Comparison of ENCODE assay signal across 9 cellular contexts in genomic region chr12:49664167-49664566, GRCh38. TPM values are rescaled to one million over a fixed set of nuclear protein-coding genes. Genes with fewer than 3 reads are reported as not detected.
DNase-seq lines count a peak whose midpoint lies in the region; ATAC-seq and TF ChIP-seq lines count a peak whose summit lies in the region.
"Had no signal": no experiment of that assay in that cellular context is flagged by ENCODE, and none has a peak within 500 bp of the region (broad histone marks: within the 10 kb centered on the region; RNA-seq: fewer than 3 reads in every experiment).

No MANE protein-coding gene starts in this region.

- peak overlapping the region; percentile 92 for H3K27ac Mint-ChIP-seq in activated naive CD8-positive, alpha-beta T cell treated with anti-CD3 and anti-CD28 coated beads, Interleukin-2, amount 10 ng/mL, durations not matched to agents 7 days and 5 days

- intact Hi-C loops in Right ventricle myocardium superior (cut with DNase I) (no loop called here), thyroid gland (cut with DNase I) (no loop called here)

- H3K27me3 Mint-ChIP-seq in activated naive CD8-positive, alpha-beta T cell treated with anti-CD3 and anti-CD28 coated beads, Interleukin-2, amount 10 ng/mL, durations not matched to agents 7 days and 5 days = no peaks in the 10 kb centered on the region

- CTCF ChIA-PET in GM10248 (lab: Yijun Ruan, JAX) = interaction anchor here (1.1 to 5.2 kb wide), 12 partner anchors 9 to 179 kb away, joined by 3 to 35 read pairs (median 12); partner anchors contain the start of genes BCDIN3D, PRPF40B and TMBIM6

- WGBS in lung, 2 donors = 91 to 94% methylated on average over 4 of the region's 4 CpGs
- WGBS in thyroid gland, 2 donors = 93 to 100% methylated on average over 4 of the region's 4 CpGs

- H3K4me1 ChIP-seq in cardiac muscle cell (ENCODE audit: low read depth) (peaks cover 20% of the 10 kb centered on the region), lung (ENCODE audit: control insufficient read depth in 2 of 2, insufficient read depth in 2 of 2, low read length in 2 of 2) (peaks cover 22 to 41% of the 10 kb centered on the region in 2 donors), thyroid gland (peaks cover 48 to 79% of the 10 kb centered on the region in 2 donors)

- no peak for TF ChIP-seq CTCF in cardiac muscle cell (IDR thresholded peaks at IDR 0.05; ENCODE audit: low read depth, low read length)
- TF ChIP-seq CTCF in lung (IDR thresholded peaks at IDR 0.05; ENCODE audit: control extremely low read depth, extremely low read depth) = no peak
- TF ChIP-seq CTCF in thyroid gland (IDR thresholded peaks at IDR 0.05) = no peak
- TF ChIP-seq CTCF in GM10248 (IDR thresholded peaks at IDR 0.05; ENCODE audit: control extremely low read depth, extremely low read depth, low read depth, missing control alignments) = no peak

- H3K4me3 Mint-ChIP-seq in activated naive CD8-positive, alpha-beta T cell treated with anti-CD3 and anti-CD28 coated beads, Interleukin-2, amount 10 ng/mL, durations not matched to agents 7 days and 5 days = peak overlapping the region; percentile 23

- ATAC-seq in Right ventricle myocardium superior (ENCODE audit: poor library complexity) (no peak), lung (ENCODE audit: insufficient read depth, low FRiP score) (no peak), HG02973 (IDR thresholded peaks at IDR 0.05; ENCODE audit: unreplicated experiment) (no peak)
- ATAC-seq in activated naive CD8-positive, alpha-beta T cell treated with anti-CD3 and anti-CD28 coated beads, Interleukin-2, amount 10 ng/mL, durations not matched to agents 7 days and 5 days (ENCODE audit: low read depth) = no peak

- H3K27ac ChIP-seq in cardiac muscle cell (peak overlapping the region; percentile 93), lung (ENCODE audit: low read depth in 1 of 2, low read length in 1 of 2) (peak overlapping the region; percentile 71 to 91), thyroid gland (peak overlapping the region; percentile 66 to 82 (median 70))

- no peaks in the 10 kb centered on the region for H3K9me3 ChIP-seq in cardiac muscle cell (ENCODE audit: low read depth)
- H3K9me3 ChIP-seq in lung (ENCODE audit: control insufficient read depth in 2 of 2, insufficient read depth in 1 of 2, low read length in 1 of 2) = no peaks in the 10 kb centered on the region
- no peaks in the 10 kb centered on the region for H3K9me3 ChIP-seq in thyroid gland
- H3K9me3 ChIP-seq in MG63 = 0 out of 2 replicates have a peak, but pooled peaks cover 2% of the 10 kb centered on the region

- H3K4me1 Mint-ChIP-seq in activated naive CD8-positive, alpha-beta T cell treated with anti-CD3 and anti-CD28 coated beads, Interleukin-2, amount 10 ng/mL, durations not matched to agents 7 days and 5 days = peaks cover 53% of the 10 kb centered on the region

- H3K4me3 ChIP-seq in cardiac muscle cell = no peak overlapping the region
- H3K4me3 ChIP-seq in lung = no peak overlapping the region
- H3K4me3 ChIP-seq in thyroid gland (replicated peaks in 1 of 3) = no peak overlapping the region
- no peak overlapping the region for H3K4me3 ChIP-seq in MG63

- H3K9me3 Mint-ChIP-seq in activated naive CD8-positive, alpha-beta T cell treated with anti-CD3 and anti-CD28 coated beads, Interleukin-2, amount 10 ng/mL, durations not matched to agents 7 days and 5 days = peaks cover 3% of the 10 kb centered on the region

- POLR2A ChIA-PET in activated naive CD8-positive, alpha-beta T cell treated with anti-CD3 and anti-CD28 coated beads, Interleukin-2, amount 10 ng/mL, durations not matched to agents 7 days and 5 days (lab: Charles Lee) = interaction anchor here (1.5 to 4.4 kb wide), 7 partner anchors 9 to 43 kb away, joined by 7 to 46 read pairs (median 12); partner anchors contain the start of gene FMNL3
- POLR2A ChIA-PET in GM10248 (lab: Yijun Ruan, JAX) = interaction anchor here (0.6 kb wide), 1 partner anchor 63 kb away, joined by 4 read pairs; no protein-coding TSS in a partner anchor

- H3K36me3 Mint-ChIP-seq in activated naive CD8-positive, alpha-beta T cell treated with anti-CD3 and anti-CD28 coated beads, Interleukin-2, amount 10 ng/mL, durations not matched to agents 7 days and 5 days = peaks cover 39% of the 10 kb centered on the region

- DNase-seq in cardiac muscle cell (ENCODE audit: low read depth in 1 of 2, low spot score in 1 of 2) = no peak
- DNase-seq in Right ventricle myocardium superior = no peak
- no peak for DNase-seq in activated naive CD8-positive, alpha-beta T cell treated with anti-CD3 and anti-CD28 coated beads, Interleukin-2, amount 10 ng/mL, durations not matched to agents 7 days and 5 days
- no peak for DNase-seq in lung (ENCODE audit: low spot score)
- no peak for DNase-seq in thyroid gland
- DNase-seq in MG63 = no peak
- DNase-seq in GM10248 (ENCODE audit: extremely low spot score) = no peak
- DNase-seq: amniotic stem cell had no signal

- no peaks in the 10 kb centered on the region for H3K36me3 ChIP-seq in cardiac muscle cell
- H3K36me3 ChIP-seq in lung (ENCODE audit: control insufficient read depth in 2 of 2, insufficient read depth in 2 of 2, low read length in 2 of 2) = peaks cover 0 to 8% of the 10 kb centered on the region in 2 donors
- peaks cover 0 to 4% of the 10 kb centered on the region in 2 donors for H3K36me3 ChIP-seq in thyroid gland
- no peaks in the 10 kb centered on the region; the same call in 1 of the 2 replicates for H3K36me3 ChIP-seq in MG63

- H3K27me3 ChIP-seq in cardiac muscle cell = no peaks in the 10 kb centered on the region
- H3K27me3 ChIP-seq in lung (ENCODE audit: control insufficient read depth, insufficient read depth) = no peaks in the 10 kb centered on the region
- no peaks in the 10 kb centered on the region for H3K27me3 ChIP-seq in thyroid gland
- no peaks in the 10 kb centered on the region for H3K27me3 ChIP-seq in MG63

- TF ChIP-seq POLR2A in thyroid gland (IDR thresholded peaks at IDR 0.05) = no peak

RNA-seq across cellular contexts. Expression of gene PRPF40B, which starts 40.8 kb away (rescaled TPM):
- total RNA-seq in cardiac muscle cell = 27.4 and 52.9 TPM in 2 replicates
- polyA plus RNA-seq in cardiac muscle cell = 46.4 and 67.0 TPM in 2 replicates
- total RNA-seq in Right ventricle myocardium superior = 19.1 TPM
- 10 to 100 TPM; 16.5 to 18.0 TPM for total RNA-seq in activated naive CD8-positive, alpha-beta T cell treated with anti-CD3 and anti-CD28 coated beads, Interleukin-2, amount 10 ng/mL, durations not matched to agents 7 days and 5 days
- total RNA-seq in lung = 10 to 100 TPM; 15.8 to 20.0 TPM
- 10 to 100 TPM; 10.0 to 18.3 TPM for polyA plus RNA-seq in lung
- 10 to 100 TPM; 29.5 to 39.7 (median 34.4) TPM for total RNA-seq in thyroid gland
- total RNA-seq in MG63 (2014; rRNA removed; shearing (Covaris generic); ENCODE audit: low replicate concordance) = 4.8 and 8.6 TPM in 2 replicates

RNA-seq across cellular contexts. Expression of gene FMNL3, which starts 43.0 kb away (rescaled TPM):
- total RNA-seq in cardiac muscle cell (5.1 and 5.6 TPM in 2 replicates), Right ventricle myocardium superior (9.4 TPM), lung (10 to 100 TPM; 30.9 to 51.2 TPM), thyroid gland (10 to 100 TPM; 30.9 to 41.8 (median 35.1) TPM)
- polyA plus RNA-seq in cardiac muscle cell (2.9 and 4.7 TPM in 2 replicates), lung (10 to 100 TPM; 11.5 to 13.9 TPM)
- 10 to 100 TPM; 43.5 to 43.8 TPM for total RNA-seq in activated naive CD8-positive, alpha-beta T cell treated with anti-CD3 and anti-CD28 coated beads, Interleukin-2, amount 10 ng/mL, durations not matched to agents 7 days and 5 days
- total RNA-seq in MG63 (2014; rRNA removed; shearing (Covaris generic); ENCODE audit: low replicate concordance) = 8.8 and 12.8 TPM in 2 replicates

RNA-seq across cellular contexts. Expression of gene FAM186B, which starts 58.7 kb away (rescaled TPM):
- 0.21 and 1.6 TPM in 2 replicates for total RNA-seq in cardiac muscle cell
- polyA plus RNA-seq in cardiac muscle cell = 0.64 and 0.99 TPM in 2 replicates
- total RNA-seq in Right ventricle myocardium superior = 0.46 TPM
- total RNA-seq in activated naive CD8-positive, alpha-beta T cell treated with anti-CD3 and anti-CD28 coated beads, Interleukin-2, amount 10 ng/mL, durations not matched to agents 7 days and 5 days = under 1 TPM; 0.11 to 0.20 TPM
- under 1 TPM; 0.54 to 0.80 TPM for total RNA-seq in lung
- polyA plus RNA-seq in lung = under 1 TPM; 0.17 to 0.31 TPM
- 1 to 10 TPM; 1.1 to 2.1 (median 1.4) TPM for total RNA-seq in thyroid gland
- not detected in 2 replicates for total RNA-seq in MG63 (2014; rRNA removed; shearing (Covaris generic); ENCODE audit: low replicate concordance)
